In the genomic region with DNA sequence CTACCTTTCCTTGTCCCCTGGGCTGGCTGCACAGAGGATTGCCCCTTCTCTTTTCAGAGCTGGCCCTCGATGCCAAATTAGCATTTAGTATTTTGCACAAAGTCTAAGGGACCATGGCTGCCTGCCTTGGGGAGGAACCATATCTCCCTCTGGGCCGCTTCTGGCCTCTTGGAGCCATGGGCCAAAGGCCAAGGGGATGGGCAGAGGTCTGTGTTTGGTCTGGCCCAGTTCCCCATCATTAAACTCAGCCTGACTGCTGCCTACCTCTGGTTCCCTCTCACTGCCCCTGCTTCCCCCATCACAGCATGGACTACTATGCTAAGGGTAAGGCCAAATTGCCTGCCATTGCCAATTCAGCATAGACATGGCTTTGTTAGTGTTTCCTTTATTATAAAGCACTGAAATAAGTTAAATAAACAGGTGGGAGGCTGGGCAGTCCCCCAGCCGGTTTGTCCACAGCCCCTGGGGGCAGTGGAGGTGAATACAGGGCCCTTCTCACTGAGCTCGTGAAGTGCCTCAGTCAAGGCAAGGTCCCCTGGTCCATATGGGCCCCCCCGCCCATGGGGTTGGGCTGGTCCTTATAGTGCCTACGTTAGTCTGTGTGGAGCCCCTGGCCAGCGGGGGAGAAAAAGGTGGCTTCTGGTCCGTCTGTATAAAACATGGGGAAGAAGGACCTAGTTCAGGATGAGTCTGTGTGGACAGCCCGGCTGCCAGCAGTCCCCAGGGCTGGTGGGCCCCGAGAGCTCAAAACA, we compare ENCODE assay signal across 23 cellular contexts. TPM values are rescaled to one million over a fixed set of nuclear protein-coding genes. Genes with fewer than 3 reads are reported as not detected.
DNase-seq lines count a peak whose midpoint lies in the region; ATAC-seq, FAIRE-seq and TF ChIP-seq lines count a peak whose summit lies in the region.
"Had no signal": no experiment of that assay in that cellular context is flagged by ENCODE, and none has a peak within 500 bp of the region (broad histone marks: within the 10 kb centered on the region; RNA-seq: fewer than 3 reads in every experiment).

No MANE protein-coding gene starts in this region.

- peak overlapping the region; percentile 31 for H3K27ac ChIP-seq in AG04450 (ENCODE audit: low read depth, low read length)
- H3K27ac ChIP-seq: esophagus muscularis mucosa, gastroesophageal sphincter, KMS-11, thyroid gland had no signal

- ATAC-seq in activated naive CD8-positive, alpha-beta T cell treated with anti-CD3 and anti-CD28 coated beads, Interleukin-2, amount 50 U/mL, for 24 hours: no peak
- no peak for ATAC-seq in GM21737 (IDR thresholded peaks at IDR 0.05; ENCODE audit: unreplicated experiment)
- ATAC-seq: gastroesophageal sphincter; stimulated activated naive CD8-positive, alpha-beta T cell treated with anti-CD3 and anti-CD28 coated beads, Interleukin-15, Interleukin-2, amounts not matched to agents 100 U/mL and 50 U/mL, for 24 hours had no signal

- H3K4me3 Mint-ChIP-seq in activated naive CD8-positive, alpha-beta T cell treated with anti-CD3 and anti-CD28 coated beads, Interleukin-2, amount 50 U/mL, for 24 hours: no peak overlapping the region
- H3K4me3 Mint-ChIP-seq in neural crest cell: peak overlapping the region; percentile 81

- H3K27me3 Mint-ChIP-seq in activated naive CD8-positive, alpha-beta T cell treated with anti-CD3 and anti-CD28 coated beads, Interleukin-2, amount 50 U/mL, for 24 hours: no peaks in the 10 kb centered on the region
- peaks cover 13% of the 10 kb centered on the region for H3K27me3 Mint-ChIP-seq in neural crest cell (ENCODE audit: low read depth)

- peak overlapping the region; percentile 49 for H3K27ac Mint-ChIP-seq in activated naive CD8-positive, alpha-beta T cell treated with anti-CD3 and anti-CD28 coated beads, Interleukin-2, amount 50 U/mL, for 24 hours
- H3K27ac Mint-ChIP-seq in neural crest cell (ENCODE audit: unreplicated experiment): peak overlapping the region; percentile 86

- H3K36me3 Mint-ChIP-seq in activated naive CD8-positive, alpha-beta T cell treated with anti-CD3 and anti-CD28 coated beads, Interleukin-2, amount 50 U/mL, for 24 hours (ENCODE audit: low read depth): peaks cover 62% of the 10 kb centered on the region
- H3K36me3 Mint-ChIP-seq in neural crest cell (ENCODE audit: low read depth): peaks cover 24% of the 10 kb centered on the region

- H3K4me1 Mint-ChIP-seq in activated naive CD8-positive, alpha-beta T cell treated with anti-CD3 and anti-CD28 coated beads, Interleukin-2, amount 50 U/mL, for 24 hours: peaks cover 47% of the 10 kb centered on the region
- H3K4me1 Mint-ChIP-seq in neural crest cell: peaks cover 35% of the 10 kb centered on the region

- CTCF ChIA-PET in AG04450 (lab: Charles Lee): no interaction called here

- POLR2A ChIA-PET in AG04450 (lab: Yijun Ruan, JAX): interaction anchor here (0.6 kb wide), 1 partner anchor 306 kb away, joined by 6 read pairs; no protein-coding TSS in a partner anchor

- no peaks in the 10 kb centered on the region for H3K27me3 ChIP-seq in AG04450 (ENCODE audit: control insufficient read depth, insufficient read depth, low read length)
- H3K27me3 ChIP-seq: esophagus muscularis mucosa, gastroesophageal sphincter, thyroid gland had no signal

- DNase-seq in AG04450 (ENCODE audit: low read depth, low spot score) (no peak), neural crest cell (ENCODE audit: low read depth, low spot score) (no peak), GM19240 (ENCODE audit: insufficient read length, low spot score) (no peak), frontal cortex (ENCODE audit: low spot score in 2 of 2) (no peak)
- no peak for DNase-seq in activated naive CD8-positive, alpha-beta T cell treated with anti-CD3 and anti-CD28 coated beads, Interleukin-2, amount 50 U/mL, for 24 hours
- no peak for DNase-seq in stimulated activated CD4-positive, alpha-beta T cell treated with anti-CD3 and anti-CD28 coated beads, Interleukin-4, amount 100 ng/mL, for 1 hour
- DNase-seq: activated CD4-positive, alpha-beta T cell treated with anti-CD3 and anti-CD28 coated beads, Interleukin-2, amount 50 U/mL, for 4 hours; activated CD8-positive, alpha-beta memory T cell treated with anti-CD3 and anti-CD28 coated beads, Interleukin-2, amount 50 U/mL, for 48 hours; activated gamma-delta T cell treated with Interleukin-2 at 50 U/mL for 16 hours; kidney glomerular epithelial cell; MV-4-11; NCI-H187 treated with DMSO at 0.1 percent for 48 hours; NCI-H2227 treated with DMSO at 0.1 percent for 48 hours; NCI-H774; SHP77 treated with DMSO at 0.1 percent for 48 hours; stimulated activated naive CD8-positive, alpha-beta T cell treated with anti-CD3 and anti-CD28 coated beads, Interleukin-15, Interleukin-2, amounts not matched to agents 100 U/mL and 50 U/mL, for 24 hours; T-helper 1 cell; thyroid gland had no signal

- no peak for TF ChIP-seq CTCF in AG04450 (IDR thresholded peaks at IDR 0.05; ENCODE audit: low read depth, low read length)
- no peak for TF ChIP-seq CTCF in neural crest cell (conservative IDR thresholded peaks at IDR 0.05)

- no peak overlapping the region for H3K4me3 ChIP-seq in AG04450 (ENCODE audit: low read depth, low read length)
- H3K4me3 ChIP-seq: esophagus muscularis mucosa, gastroesophageal sphincter, thyroid gland had no signal

- no peak for FAIRE-seq in frontal cortex (lab: Jason Lieb, UNC)

- peak; percentile 0 for TF ChIP-seq POLR2A in GM18951 (IDR thresholded peaks at IDR 0.05; ENCODE audit: extremely low read depth, insufficient read depth, insufficient read length)

- no peaks in the 10 kb centered on the region; the same call in 1 of the 2 replicates for H3K9me3 ChIP-seq in AG04450 (ENCODE audit: control insufficient read depth, insufficient read depth, low read length)
- H3K9me3 ChIP-seq: esophagus muscularis mucosa, gastroesophageal sphincter, thyroid gland had no signal

- no peaks in the 10 kb centered on the region for H3K9me3 Mint-ChIP-seq in activated naive CD8-positive, alpha-beta T cell treated with anti-CD3 and anti-CD28 coated beads, Interleukin-2, amount 50 U/mL, for 24 hours
- no peaks in the 10 kb centered on the region for H3K9me3 Mint-ChIP-seq in neural crest cell

- in situ Hi-C loops in GM18951 (cut with MboI; ENCODE audit: low sequenced_read_pairs, unreplicated experiment): no loop called here

RNA-seq across cellular contexts. Expression of a gene that starts 3.5 kb away (rescaled TPM):
- polyA plus RNA-seq in AG04450 (2011; rRNA removed): 7.4 and 11.1 TPM in 2 replicates
- polyA minus RNA-seq in AG04450 (2011; rRNA and poly(A)+ RNA removed): 8.4 and 8.7 TPM in 2 replicates
- 26.5 and 27.9 TPM in 2 replicates for total RNA-seq in neural crest cell
- 12.6 TPM for total RNA-seq in frontal cortex

RNA-seq across cellular contexts. Expression of a gene that starts 6.6 kb away (rescaled TPM):
- 123 and 137 TPM in 2 replicates for polyA plus RNA-seq in AG04450 (2011; rRNA removed)
- 88.8 and 96.5 TPM in 2 replicates for polyA minus RNA-seq in AG04450 (2011; rRNA and poly(A)+ RNA removed)
- total RNA-seq in neural crest cell (104 and 109 TPM in 2 replicates), frontal cortex (47.7 TPM)

RNA-seq across cellular contexts. Expression of a gene that starts 6.9 kb away (rescaled TPM):
- polyA plus RNA-seq in AG04450 (2011; rRNA removed): 43.0 and 52.2 TPM in 2 replicates
- 43.8 and 50.8 TPM in 2 replicates for polyA minus RNA-seq in AG04450 (2011; rRNA and poly(A)+ RNA removed)
- total RNA-seq in neural crest cell (72.5 TPM in 2 replicates), frontal cortex (16.7 TPM)

RNA-seq across cellular contexts. Expression of a gene that starts 20.5 kb away (rescaled TPM):
- 39.0 TPM in 2 replicates for polyA plus RNA-seq in AG04450 (2011; rRNA removed)
- polyA minus RNA-seq in AG04450 (2011; rRNA and poly(A)+ RNA removed): 38.5 and 40.3 TPM in 2 replicates
- 109 and 114 TPM in 2 replicates for total RNA-seq in neural crest cell
- total RNA-seq in frontal cortex: 37.5 TPM

RNA-seq across cellular contexts. Expression of a gene that starts 32.3 kb away (rescaled TPM):
- polyA plus RNA-seq in AG04450 (2011; rRNA removed): 48.6 and 49.5 TPM in 2 replicates
- polyA minus RNA-seq in AG04450 (2011; rRNA and poly(A)+ RNA removed): 50.6 and 51.0 TPM in 2 replicates
- total RNA-seq in neural crest cell: 157 and 163 TPM in 2 replicates
- 72.2 TPM for total RNA-seq in frontal cortex
